Comparison of ENCODE assay signal across 14 cellular contexts in the genomic region with DNA sequence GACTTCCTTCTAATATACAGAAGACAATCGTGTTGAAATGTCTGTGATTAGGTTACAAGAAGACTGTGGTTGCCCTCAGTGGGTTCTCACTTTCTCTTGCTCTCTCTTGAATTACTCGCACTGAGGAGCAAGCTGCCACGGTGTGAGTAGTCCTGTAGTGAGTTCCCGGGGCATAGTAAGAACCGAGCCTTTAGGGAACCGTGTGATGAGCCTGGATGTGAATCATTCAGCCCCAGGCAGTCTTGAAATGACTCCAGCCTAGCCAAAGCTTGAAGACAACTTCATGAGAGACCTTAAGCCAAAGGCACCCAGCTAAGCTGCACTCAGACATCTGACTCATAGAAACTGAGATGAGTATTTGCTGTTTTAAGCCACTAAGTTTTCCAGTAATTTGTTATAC.
DNase-seq lines count a peak whose midpoint lies in the region; ATAC-seq, FAIRE-seq and TF ChIP-seq lines count a peak whose summit lies in the region.
"Had no signal": no experiment of that assay in that cellular context is flagged by ENCODE, and none has a peak within 500 bp of the region (broad histone marks: within the 10 kb centered on the region; RNA-seq: fewer than 3 reads in every experiment).

No MANE protein-coding gene starts in this region.

- 68% methylated on average over 6 of the region's 6 CpGs for WGBS in suprapubic skin

- CTCF ChIA-PET in WTC11 (lab: Charles Lee): no interaction called here

- H3K9me3 ChIP-seq in suprapubic skin: no peaks in the 10 kb centered on the region

- no peak for TF ChIP-seq EP300 in suprapubic skin (IDR thresholded peaks at IDR 0.05)

- DNase-seq in H54 (ENCODE audit: insufficient read length, low spot score) (peak; percentile 9), HTR-8/SVneo (ENCODE audit: insufficient read length, low spot score) (peak; percentile 17), epithelial cell of prostate (ENCODE audit: low read depth, low spot score) (peak; percentile 68), hepatic stellate cell (ENCODE audit: low spot score) (no peak), WTC11 (ENCODE audit: low spot score) (no peak), H7 (no peak), suprapubic skin (ENCODE audit: low spot score in 2 of 2) (no peak)
- DNase-seq: activated CD4-positive, alpha-beta T cell treated with anti-CD3 and anti-CD28 coated beads for 4 hours; amygdala; IMR-90; NCI-H2029 treated with DMSO at 0.1 percent for 48 hours had no signal

- H3K4me1 ChIP-seq in suprapubic skin: no peaks in the 10 kb centered on the region

- no peak for TF ChIP-seq POLR2A in H54 (IDR thresholded peaks at IDR 0.05; ENCODE audit: low read depth, low read length)
- TF ChIP-seq POLR2A in suprapubic skin (IDR thresholded peaks at IDR 0.05): no peak

- H3K27ac Mint-ChIP-seq in WTC11: no peak overlapping the region

- peak; percentile 67 for FAIRE-seq in H54 (lab: Jason Lieb, UNC)
- FAIRE-seq in HTR-8/SVneo (lab: Jason Lieb, UNC): no peak
- FAIRE-seq: endothelial cell of umbilical vein had no signal

- no peaks in the 10 kb centered on the region for H3K36me3 Mint-ChIP-seq in WTC11

- H3K9me3 Mint-ChIP-seq in WTC11: no peaks in the 10 kb centered on the region

- H3K4me3 ChIP-seq in H7 (ENCODE audit: insufficient read depth, low read depth, low read length) (no peak overlapping the region), suprapubic skin (no peak overlapping the region)

- H3K4me3 Mint-ChIP-seq in WTC11: no peak overlapping the region

- no peaks in the 10 kb centered on the region for H3K4me1 Mint-ChIP-seq in WTC11

- POLR2A ChIA-PET in WTC11 (lab: Charles Lee): no interaction called here

- no peak overlapping the region for H3K27ac ChIP-seq in epithelial cell of prostate
- H3K27ac ChIP-seq in suprapubic skin: no peak overlapping the region

- TF ChIP-seq CTCF in WTC11 (IDR thresholded peaks at IDR 0.05) (no peak), suprapubic skin (IDR thresholded peaks at IDR 0.05) (no peak)

- H3K27me3 ChIP-seq in H7 (ENCODE audit: control insufficient read depth, insufficient read depth, low read length) (no peaks in the 10 kb centered on the region), suprapubic skin (no peaks in the 10 kb centered on the region)

- ATAC-seq in GM18519 (IDR thresholded peaks at IDR 0.05; ENCODE audit: low FRiP score, unreplicated experiment) (peak; percentile 53), WTC11 (no peak)
- ATAC-seq: Right ventricle myocardium inferior had no signal

- H3K36me3 ChIP-seq in H7 (replicated peaks; ENCODE audit: control insufficient read depth, insufficient read depth, low read length) (no peaks in the 10 kb centered on the region), suprapubic skin (no peaks in the 10 kb centered on the region)

- no peaks in the 10 kb centered on the region for H3K27me3 Mint-ChIP-seq in WTC11 (ENCODE audit: low read depth)

TF ChIP-seq in WTC11, 78 proteins besides CTCF, POLR2A, EP300 and RAD21:
- no peak for TF ChIP-seq GTF2I (CRISPR knock-in tag; conservative IDR thresholded peaks at IDR 0.05)
- TF ChIP-seq PREB (CRISPR knock-in tag; IDR thresholded peaks at IDR 0.05; ENCODE audit: borderline replicate concordance): no peak
- TF ChIP-seq OVOL2 (CRISPR knock-in tag; IDR thresholded peaks at IDR 0.05; ENCODE audit: borderline replicate concordance): no peak
- TF ChIP-seq, protein P1, sequence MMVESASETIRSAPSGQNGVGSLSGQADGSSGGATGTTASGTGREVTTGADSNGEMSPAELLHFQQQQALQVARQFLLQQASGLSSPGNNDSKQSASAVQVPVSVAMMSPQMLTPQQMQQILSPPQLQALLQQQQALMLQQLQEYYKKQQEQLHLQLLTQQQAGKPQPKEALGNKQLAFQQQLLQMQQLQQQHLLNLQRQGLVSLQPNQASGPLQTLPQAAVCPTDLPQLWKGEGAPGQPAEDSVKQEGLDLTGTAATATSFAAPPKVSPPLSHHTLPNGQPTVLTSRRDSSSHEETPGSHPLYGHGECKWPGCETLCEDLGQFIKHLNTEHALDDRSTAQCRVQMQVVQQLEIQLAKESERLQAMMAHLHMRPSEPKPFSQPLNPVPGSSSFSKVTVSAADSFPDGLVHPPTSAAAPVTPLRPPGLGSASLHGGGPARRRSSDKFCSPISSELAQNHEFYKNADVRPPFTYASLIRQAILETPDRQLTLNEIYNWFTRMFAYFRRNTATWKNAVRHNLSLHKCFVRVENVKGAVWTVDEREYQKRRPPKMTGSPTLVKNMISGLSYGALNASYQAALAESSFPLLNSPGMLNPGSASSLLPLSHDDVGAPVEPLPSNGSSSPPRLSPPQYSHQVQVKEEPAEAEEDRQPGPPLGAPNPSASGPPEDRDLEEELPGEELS (CRISPR knock-in tag; IDR thresholded peaks at IDR 0.05): no peak
- no peak for TF ChIP-seq ZNF423 (CRISPR knock-in tag; IDR thresholded peaks at IDR 0.05)
- no peak for TF ChIP-seq ATF2 (CRISPR knock-in tag; IDR thresholded peaks at IDR 0.05; ENCODE audit: borderline replicate concordance, low read depth)
- no peak for TF ChIP-seq IRF2 (CRISPR knock-in tag; IDR thresholded peaks at IDR 0.05; ENCODE audit: borderline replicate concordance, low read depth)
- no peak for TF ChIP-seq MYBL2 (CRISPR knock-in tag; IDR thresholded peaks at IDR 0.05)
TF ChIP-seq in WTC11: peak in this region for 0.

Comparison
In these comparisons a context has a peak if more than half of its experiments do, and no peak if none do; other contexts are left out.
1. DNase-seq: peak in H54 (single experiment), HTR-8/SVneo (single experiment) and epithelial cell of prostate (single experiment); none in hepatic stellate cell (single experiment), WTC11 (single experiment), H7 (single experiment) and suprapubic skin (0 of 2).